ENCODE assay signal across 8 cellular contexts in the genomic region with DNA sequence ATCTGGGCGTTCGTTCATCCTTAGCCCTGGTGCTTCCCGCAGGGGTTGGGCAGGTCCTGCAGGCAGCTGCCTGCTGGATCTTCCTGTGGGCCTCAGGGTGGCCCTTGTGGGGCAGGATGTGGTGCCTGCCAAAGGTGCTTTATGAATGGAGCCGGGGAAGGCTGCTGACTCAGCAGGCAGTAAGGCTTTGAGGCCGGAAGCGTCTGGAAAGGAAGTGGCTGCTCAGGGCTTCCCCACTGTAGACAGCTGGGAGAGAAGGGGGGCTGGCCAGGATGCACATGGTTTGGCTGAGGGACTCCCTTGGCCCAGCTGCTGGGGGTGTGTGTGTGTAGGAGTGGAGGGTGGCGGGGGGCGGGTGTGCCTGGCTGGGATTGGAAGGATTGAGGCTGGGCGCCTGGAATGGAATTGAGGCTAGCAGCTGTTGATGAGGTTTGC. TPM values are rescaled to one million over a fixed set of nuclear protein-coding genes. Genes with fewer than 3 reads are reported as not detected.
DNase-seq lines count a peak whose midpoint lies in the region; ATAC-seq, FAIRE-seq and TF ChIP-seq lines count a peak whose summit lies in the region.

No MANE protein-coding gene starts in this region.

- peak; percentile 91 to 92 for ATAC-seq in activated CD4-positive, CD25-positive, alpha-beta regulatory T cell treated with anti-CD3 and anti-CD28 coated beads, Interleukin-2, amount 50 U/mL, for 24 hours

- DNase-seq in DMS153 (lab: John Stamatoyannopoulos, UW) (peak; percentile 83), H4 (ENCODE audit: low spot score) (peak; percentile 97), NCI-H1694 treated with DMSO at 0.1 percent for 48 hours (lab: John Stamatoyannopoulos, UW) (peak; percentile 61), bronchial epithelial cell (ENCODE audit: low read depth) (peak; percentile 88), kidney glomerular epithelial cell (lab: John Stamatoyannopoulos, UW) (peak; percentile 68), NCI-H774 (lab: John Stamatoyannopoulos, UW) (no peak)
- DNase-seq in stimulated activated CD4-positive, alpha-beta T cell treated with anti-CD3 and anti-CD28 coated beads, Interleukin-1b, Interleukin-23, amount 100 ng/mL, for 24 hours (ENCODE audit: low read depth in 4 of 4, low spot score in 1 of 4): peak; percentile 35 to 68 (median 50)

- no peaks in the 10 kb centered on the region for H3K27me3 ChIP-seq in bronchial epithelial cell (ENCODE audit: control insufficient read depth, insufficient read depth, low read length)

- H3K4me3 ChIP-seq in bronchial epithelial cell (ENCODE audit: low read depth, low read length): no peak overlapping the region

- FAIRE-seq in bronchial epithelial cell (lab: Jason Lieb, UNC): no peak

- peaks cover 2% of the 10 kb centered on the region for H3K36me3 ChIP-seq in bronchial epithelial cell (ENCODE audit: control insufficient read depth, insufficient read depth, low read length)

- TF ChIP-seq CTCF in bronchial epithelial cell (IDR thresholded peaks at IDR 0.05; ENCODE audit: insufficient read depth, low read length, severe bottlenecking): no peak

RNA-seq across cellular contexts. Expression of a gene that starts 12.9 kb away (rescaled TPM):
- 62.2 and 80.7 TPM in 2 replicates for total RNA-seq in H4 (2014; rRNA removed; shearing (Covaris generic))
- 14.5 and 21.9 TPM in 2 replicates for total RNA-seq in bronchial epithelial cell

RNA-seq across cellular contexts. Expression of a gene that starts 56.1 kb away (rescaled TPM):
- 0.35 and 0.72 TPM in 2 replicates for total RNA-seq in H4 (2014; rRNA removed; shearing (Covaris generic))
- under 0.01 and 1.2 TPM in 2 replicates for total RNA-seq in bronchial epithelial cell
